ENCODE assay signal across 1 cellular context in genomic region chr6:152309648-152310047, GRCh38.
TF ChIP-seq lines count a peak whose summit lies in the region.

No MANE protein-coding gene starts in this region.

TF ChIP-seq in GM23338, 12 proteins besides CTCF, POLR2A, EP300 and RAD21 (continued from another document):
- TF ChIP-seq ZNF462 (CRISPR knock-in tag; IDR thresholded peaks at IDR 0.05) (no peak), POLR2AphosphoS5 (IDR thresholded peaks at IDR 0.05; ENCODE audit: low read depth) (no peak), CREB1 (CRISPR knock-in tag; IDR thresholded peaks at IDR 0.05; ENCODE audit: low read depth) (no peak), ZNF114 (CRISPR knock-in tag; IDR thresholded peaks at IDR 0.05) (no peak), EZH2 (IDR thresholded peaks at IDR 0.05; ENCODE audit: low read depth, unreplicated experiment) (no peak), STAT1 (IDR thresholded peaks at IDR 0.05; ENCODE audit: unreplicated experiment) (no peak)
